11 cellular contexts compared by ENCODE assay signal in the genomic region with DNA sequence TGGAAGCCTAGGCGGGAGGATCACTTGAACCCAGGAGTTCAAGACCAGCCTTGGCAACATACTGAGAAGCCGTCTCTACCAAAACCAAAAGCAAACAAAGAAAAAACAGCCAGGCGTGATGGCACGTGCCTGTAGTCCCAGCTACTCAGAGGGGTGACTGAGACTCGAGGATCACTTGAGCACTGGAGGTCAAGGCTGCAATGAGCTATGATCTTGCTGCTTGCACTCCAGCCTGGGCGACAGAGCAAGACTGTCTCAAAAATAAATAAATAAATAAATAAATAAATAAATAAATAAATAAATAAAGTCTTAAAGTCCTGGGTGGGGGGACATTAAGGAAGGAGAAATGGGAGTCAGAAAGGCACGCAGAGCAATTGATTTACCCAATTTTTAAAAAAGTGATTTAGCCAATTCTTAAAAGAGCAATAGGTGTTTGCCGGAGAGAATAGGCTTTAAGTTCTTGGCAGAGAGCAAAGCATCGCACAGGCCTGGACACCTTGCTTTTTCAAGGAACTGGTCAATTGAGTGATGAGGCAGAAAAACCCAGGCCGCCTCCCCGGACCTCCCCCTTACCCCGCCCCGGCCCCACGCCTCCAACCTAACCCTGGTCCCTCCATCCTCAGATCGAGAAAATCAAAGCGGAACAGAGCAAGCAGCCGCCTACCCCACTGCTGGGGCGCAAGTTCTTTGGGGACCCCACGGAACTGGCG. TPM values are rescaled to one million over a fixed set of nuclear protein-coding genes. Genes with fewer than 3 reads are reported as not detected.
DNase-seq lines count a peak whose midpoint lies in the region; ATAC-seq, FAIRE-seq and TF ChIP-seq lines count a peak whose summit lies in the region.
"Had no signal": no experiment of that assay in that cellular context is flagged by ENCODE, and none has a peak within 500 bp of the region (broad histone marks: within the 10 kb centered on the region; RNA-seq: fewer than 3 reads in every experiment).

No MANE protein-coding gene starts in this region.

- POLR2A ChIA-PET in activated CD4-positive, alpha-beta T cell treated with anti-CD3 and anti-CD28 coated beads for 36 hours (lab: Charles Lee): no interaction called here

- H3K9ac ChIP-seq in astrocyte (ENCODE audit: low read length) (no peak overlapping the region), kidney (ENCODE audit: low read length in 2 of 2) (no peak overlapping the region)

- H3K36me3 Mint-ChIP-seq in astrocyte (ENCODE audit: low read depth, unreplicated experiment): peaks cover 2% of the 10 kb centered on the region
- no peaks in the 10 kb centered on the region for H3K36me3 Mint-ChIP-seq in activated CD4-positive, alpha-beta T cell treated with anti-CD3 and anti-CD28 coated beads for 36 hours (ENCODE audit: low read depth)
- H3K36me3 Mint-ChIP-seq: CD4-positive, CD25-positive, alpha-beta regulatory T cell had no signal

- peak overlapping the region; percentile 16 for H3K4me3 ChIP-seq in cardiac muscle cell
- peak overlapping the region; percentile 37 for H3K4me3 ChIP-seq in astrocyte (ENCODE audit: insufficient read depth, low read depth, low read length)
- no peak overlapping the region for H3K4me3 ChIP-seq in kidney (ENCODE audit: low read length in 2 of 2)
- H3K4me3 ChIP-seq in thoracic aorta: peak overlapping the region; percentile 69

- intact Hi-C loops in cardiac septum (cut with DNase I) (no loop called here), kidney (cut with DNase I) (no loop called here)
- intact Hi-C loops in activated CD4-positive, alpha-beta T cell treated with anti-CD3 and anti-CD28 coated beads for 36 hours (cut with DNase I, micrococcal nuclease): no loop called here

- ATAC-seq in thoracic aorta (ENCODE audit: insufficient number of reproducible peaks, low FRiP score, low read depth) (no peak), GM21717 (IDR thresholded peaks at IDR 0.05; ENCODE audit: unreplicated experiment) (no peak)
- no peak for ATAC-seq in activated CD4-positive, alpha-beta T cell treated with anti-CD3 and anti-CD28 coated beads for 36 hours

- no peaks in the 10 kb centered on the region for H3K36me3 ChIP-seq in cardiac muscle cell
- H3K36me3 ChIP-seq in astrocyte (ENCODE audit: insufficient read depth, low read length): no peaks in the 10 kb centered on the region
- no peaks in the 10 kb centered on the region for H3K36me3 ChIP-seq in kidney (ENCODE audit: control insufficient read depth in 1 of 2, insufficient read depth in 2 of 2, low read length in 2 of 2)
- H3K36me3 ChIP-seq in thoracic aorta: no peaks in the 10 kb centered on the region

- H3K4me2 ChIP-seq in astrocyte (ENCODE audit: low read length): peak overlapping the region; percentile 81

- no peaks in the 10 kb centered on the region for H3K9me3 ChIP-seq in cardiac muscle cell (ENCODE audit: low read depth)
- H3K9me3 ChIP-seq in astrocyte (ENCODE audit: insufficient read depth, low read depth, low read length): no peaks in the 10 kb centered on the region
- no peaks in the 10 kb centered on the region for H3K9me3 ChIP-seq in kidney (ENCODE audit: control insufficient read depth in 1 of 2, low read length in 2 of 2)
- no peaks in the 10 kb centered on the region for H3K9me3 ChIP-seq in thoracic aorta

- no peaks in the 10 kb centered on the region for H3K79me2 ChIP-seq in astrocyte (ENCODE audit: insufficient read depth, low read length)

- H4K20me1 ChIP-seq in astrocyte (ENCODE audit: insufficient read depth, low read length): no peaks in the 10 kb centered on the region

- peaks cover 75% of the 10 kb centered on the region for H3K27me3 ChIP-seq in cardiac muscle cell
- H3K27me3 ChIP-seq in astrocyte (ENCODE audit: insufficient read depth, low read length): peaks cover 23% of the 10 kb centered on the region
- peaks cover 6% of the 10 kb centered on the region for H3K27me3 ChIP-seq in thoracic aorta (replicated peaks; ENCODE audit: insufficient read depth)

- H3K4me1 ChIP-seq in cardiac muscle cell (ENCODE audit: low read depth) (no peaks in the 10 kb centered on the region), astrocyte (ENCODE audit: insufficient read depth, low read length) (peaks cover 16% of the 10 kb centered on the region), kidney (ENCODE audit: control insufficient read depth in 1 of 2, insufficient read depth in 1 of 2, low read depth in 1 of 2, low read length in 2 of 2) (peaks cover 0 to 3% of the 10 kb centered on the region in 2 donors), thoracic aorta (ENCODE audit: control insufficient read depth in 1 of 2, low read depth in 2 of 2) (peaks cover 7 to 17% of the 10 kb centered on the region in 2 donors)

- peaks cover 4% of the 10 kb centered on the region for H3K4me1 Mint-ChIP-seq in astrocyte (ENCODE audit: low read depth, unreplicated experiment)
- H3K4me1 Mint-ChIP-seq in activated CD4-positive, alpha-beta T cell treated with anti-CD3 and anti-CD28 coated beads for 36 hours: peaks cover 12% of the 10 kb centered on the region

- no peak for FAIRE-seq in astrocyte (lab: Jason Lieb, UNC)
- FAIRE-seq in kidney (lab: Jason Lieb, UNC): no peak

- H3K4me3 Mint-ChIP-seq in astrocyte (ENCODE audit: unreplicated experiment): no peak overlapping the region
- H3K4me3 Mint-ChIP-seq in activated CD4-positive, alpha-beta T cell treated with anti-CD3 and anti-CD28 coated beads for 36 hours: no peak overlapping the region

- no peak overlapping the region for H3K27ac ChIP-seq in cardiac muscle cell
- no peak overlapping the region for H3K27ac ChIP-seq in astrocyte (ENCODE audit: low read depth, low read length)
- no peak overlapping the region for H3K27ac ChIP-seq in kidney (ENCODE audit: low read depth in 2 of 2, low read length in 2 of 2)
- H3K27ac ChIP-seq in thoracic aorta: no peak overlapping the region

- H3K27me3 Mint-ChIP-seq in astrocyte (ENCODE audit: low read depth, unreplicated experiment): peaks cover 39% of the 10 kb centered on the region
- peaks cover 26% of the 10 kb centered on the region for H3K27me3 Mint-ChIP-seq in activated CD4-positive, alpha-beta T cell treated with anti-CD3 and anti-CD28 coated beads for 36 hours

- H2AFZ ChIP-seq in astrocyte (ENCODE audit: low read depth, low read length): peak overlapping the region; percentile 69

- TF ChIP-seq CTCF in cardiac muscle cell (IDR thresholded peaks at IDR 0.05; ENCODE audit: low read depth, low read length) (no peak), astrocyte (IDR thresholded peaks at IDR 0.05; ENCODE audit: insufficient read depth, low read depth, low read length) (no peak), kidney (IDR thresholded peaks at IDR 0.05; ENCODE audit: borderline replicate concordance, extremely low read depth, insufficient read depth) (no peak), thoracic aorta (IDR thresholded peaks at IDR 0.05) (no peak)

- DNase-seq in cardiac muscle cell (ENCODE audit: low read depth in 1 of 2, low spot score in 1 of 2): no peak
- DNase-seq in cardiac septum (ENCODE audit: low spot score): no peak
- DNase-seq in astrocyte (ENCODE audit: low read depth): no peak
- DNase-seq in kidney: peak; percentile 57
- DNase-seq in thoracic aorta (ENCODE audit: low spot score): no peak
- DNase-seq in T-helper 9 cell: no peak
- DNase-seq in activated CD4-positive, alpha-beta T cell treated with anti-CD3 and anti-CD28 coated beads for 36 hours: no peak
- DNase-seq: CD4-positive, CD25-positive, alpha-beta regulatory T cell; kidney glomerular epithelial cell; NCI-H2029 treated with DMSO at 0.1 percent for 48 hours had no signal

- H3K27ac Mint-ChIP-seq in astrocyte (ENCODE audit: unreplicated experiment): no peak overlapping the region
- H3K27ac Mint-ChIP-seq in activated CD4-positive, alpha-beta T cell treated with anti-CD3 and anti-CD28 coated beads for 36 hours: no peak overlapping the region
- H3K27ac Mint-ChIP-seq: CD4-positive, CD25-positive, alpha-beta regulatory T cell had no signal

- peaks cover 6% of the 10 kb centered on the region for H3K9me3 Mint-ChIP-seq in astrocyte (ENCODE audit: unreplicated experiment)
- H3K9me3 Mint-ChIP-seq in activated CD4-positive, alpha-beta T cell treated with anti-CD3 and anti-CD28 coated beads for 36 hours (ENCODE audit: low read depth): no peaks in the 10 kb centered on the region

- CTCF ChIA-PET in activated CD4-positive, alpha-beta T cell treated with anti-CD3 and anti-CD28 coated beads for 36 hours (lab: Charles Lee): interaction anchor here (1.0 to 1.5 kb wide), 3 partner anchors 14 to 51 kb away, joined by 3 read pairs; no protein-coding TSS in a partner anchor

RNA-seq across cellular contexts. Expression of a gene that starts 9.5 kb away (rescaled TPM):
- 53.3 and 63.6 TPM in 2 replicates for total RNA-seq in cardiac muscle cell
- 70.1 and 83.4 TPM in 2 replicates for polyA plus RNA-seq in cardiac muscle cell
- total RNA-seq in cardiac septum: 28.6 TPM
- total RNA-seq in astrocyte: 56.3 and 60.4 TPM in 2 replicates
- total RNA-seq in kidney: 69.6 TPM
- polyA plus RNA-seq in kidney (ENCODE audit: insufficient read depth, low read depth, low replicate concordance): 91.3 TPM
- total RNA-seq in thoracic aorta: 10 to 100 TPM; 36.0 to 78.4 TPM
- total RNA-seq in activated CD4-positive, alpha-beta T cell treated with anti-CD3 and anti-CD28 coated beads for 36 hours: 100 to 1,000 TPM; 100 to 155 TPM

RNA-seq across cellular contexts. Expression of a gene that starts 34.0 kb away (rescaled TPM):
- 85.3 and 203 TPM in 2 replicates for total RNA-seq in cardiac muscle cell
- 158 and 255 TPM in 2 replicates for polyA plus RNA-seq in cardiac muscle cell
- total RNA-seq in cardiac septum: 216 TPM
- total RNA-seq in astrocyte: 46.9 and 63.5 TPM in 2 replicates
- total RNA-seq in kidney: 155 TPM
- polyA plus RNA-seq in kidney (ENCODE audit: insufficient read depth, low read depth, low replicate concordance): 52.1 TPM
- total RNA-seq in thoracic aorta: 100 to 1,000 TPM; 687 to 905 TPM
- 100 to 1,000 TPM; 142 to 145 TPM for total RNA-seq in activated CD4-positive, alpha-beta T cell treated with anti-CD3 and anti-CD28 coated beads for 36 hours

Comparison
In these comparisons a context has a peak if more than half of its experiments do, and no peak if none do; other contexts are left out.
1. H3K4me3 ChIP-seq: peak in cardiac muscle cell (single experiment), astrocyte (single experiment) and thoracic aorta (single experiment); none in kidney (0 of 2).